In the genomic region with DNA sequence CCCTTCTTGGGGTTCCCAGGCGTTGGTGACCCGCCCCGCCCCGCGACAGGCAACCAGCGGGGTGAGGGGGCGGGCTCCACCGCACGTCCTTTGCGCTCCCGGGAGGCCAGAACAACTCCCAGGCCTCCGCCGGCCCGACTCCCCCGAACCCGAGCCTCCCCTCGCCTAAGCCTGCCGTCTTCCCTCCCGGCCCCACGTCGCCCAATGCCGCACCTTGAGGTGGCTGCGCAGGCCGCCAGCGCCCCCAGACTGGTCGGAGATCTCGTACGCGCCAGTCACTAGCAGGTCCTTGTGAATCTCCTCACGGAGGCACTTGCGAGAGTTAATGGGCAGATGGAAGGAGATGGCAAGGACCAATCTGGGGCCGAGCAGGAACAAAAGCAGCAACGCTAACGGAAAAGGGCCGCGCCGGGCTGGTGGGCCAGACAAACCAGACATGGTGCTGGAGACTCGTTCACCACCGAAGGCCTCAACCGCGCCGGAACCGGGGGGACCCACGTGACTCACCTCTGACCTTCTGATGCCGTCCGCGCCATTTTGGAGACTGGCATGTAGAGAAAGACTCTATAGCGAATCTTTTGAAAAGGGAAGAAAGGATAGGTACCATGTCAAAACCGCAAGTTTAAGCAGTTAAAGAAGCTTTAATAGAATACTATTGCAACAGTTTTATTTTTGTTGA, we compare ENCODE assay signal across 1 cellular context.
TF ChIP-seq lines count a peak whose summit lies in the region.

A gene (minus strand): TSS at position 471 of the 679 bp plus-strand sequence. CDS start 33 bp downstream, at position 438.

TF ChIP-seq in GM12878, 131 proteins besides CTCF, POLR2A, EP300 and RAD21 (continued from another document and continues in another):
- TF ChIP-seq, protein P1, sequence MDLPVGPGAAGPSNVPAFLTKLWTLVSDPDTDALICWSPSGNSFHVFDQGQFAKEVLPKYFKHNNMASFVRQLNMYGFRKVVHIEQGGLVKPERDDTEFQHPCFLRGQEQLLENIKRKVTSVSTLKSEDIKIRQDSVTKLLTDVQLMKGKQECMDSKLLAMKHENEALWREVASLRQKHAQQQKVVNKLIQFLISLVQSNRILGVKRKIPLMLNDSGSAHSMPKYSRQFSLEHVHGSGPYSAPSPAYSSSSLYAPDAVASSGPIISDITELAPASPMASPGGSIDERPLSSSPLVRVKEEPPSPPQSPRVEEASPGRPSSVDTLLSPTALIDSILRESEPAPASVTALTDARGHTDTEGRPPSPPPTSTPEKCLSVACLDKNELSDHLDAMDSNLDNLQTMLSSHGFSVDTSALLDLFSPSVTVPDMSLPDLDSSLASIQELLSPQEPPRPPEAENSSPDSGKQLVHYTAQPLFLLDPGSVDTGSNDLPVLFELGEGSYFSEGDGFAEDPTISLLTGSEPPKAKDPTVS (IDR thresholded peaks at IDR 0.05; ENCODE audit: low read depth, low read length), result no peak
- peak; percentile 83 for TF ChIP-seq DPF2 (IDR thresholded peaks at IDR 0.05)
- TF ChIP-seq BACH1 (IDR thresholded peaks at IDR 0.05; ENCODE audit: borderline replicate concordance), result peak; percentile 16; the same call in 1 of the 2 replicates
- TF ChIP-seq NR2C1 (IDR thresholded peaks at IDR 0.05), result peak; percentile 100
- TF ChIP-seq TCF3 (IDR thresholded peaks at IDR 0.05; ENCODE audit: borderline replicate concordance, insufficient read depth, low read depth, low read length), result peak; percentile 48; the same call in 1 of the 2 replicates
- peak; percentile 70 for TF ChIP-seq SIN3A (IDR thresholded peaks at IDR 0.05; ENCODE audit: low read depth, low read length)
- TF ChIP-seq, protein P2, sequence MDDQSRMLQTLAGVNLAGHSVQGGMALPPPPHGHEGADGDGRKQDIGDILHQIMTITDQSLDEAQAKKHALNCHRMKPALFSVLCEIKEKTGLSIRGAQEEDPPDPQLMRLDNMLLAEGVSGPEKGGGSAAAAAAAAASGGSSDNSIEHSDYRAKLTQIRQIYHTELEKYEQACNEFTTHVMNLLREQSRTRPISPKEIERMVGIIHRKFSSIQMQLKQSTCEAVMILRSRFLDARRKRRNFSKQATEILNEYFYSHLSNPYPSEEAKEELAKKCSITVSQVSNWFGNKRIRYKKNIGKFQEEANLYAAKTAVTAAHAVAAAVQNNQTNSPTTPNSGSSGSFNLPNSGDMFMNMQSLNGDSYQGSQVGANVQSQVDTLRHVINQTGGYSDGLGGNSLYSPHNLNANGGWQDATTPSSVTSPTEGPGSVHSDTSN (IDR thresholded peaks at IDR 0.05; ENCODE audit: insufficient replicate concordance, low read depth, low read length), result no peak
- peak; percentile 87; the same call in 1 of the 2 replicates for TF ChIP-seq ASH2L (IDR thresholded peaks at IDR 0.05; ENCODE audit: borderline replicate concordance, low read depth)
- peak; percentile 18; the same call in 1 of the 2 replicates for TF ChIP-seq EED (IDR thresholded peaks at IDR 0.05; ENCODE audit: low read depth)
- TF ChIP-seq ZNF207 (IDR thresholded peaks at IDR 0.05; ENCODE audit: borderline replicate concordance), result peak; percentile 79; the same call in 1 of the 2 replicates
- peak; percentile 96 for TF ChIP-seq HDGF (IDR thresholded peaks at IDR 0.05)
- no peak for TF ChIP-seq RFX5 (IDR thresholded peaks at IDR 0.05; ENCODE audit: low read depth, low read length)
- TF ChIP-seq, protein P3, sequence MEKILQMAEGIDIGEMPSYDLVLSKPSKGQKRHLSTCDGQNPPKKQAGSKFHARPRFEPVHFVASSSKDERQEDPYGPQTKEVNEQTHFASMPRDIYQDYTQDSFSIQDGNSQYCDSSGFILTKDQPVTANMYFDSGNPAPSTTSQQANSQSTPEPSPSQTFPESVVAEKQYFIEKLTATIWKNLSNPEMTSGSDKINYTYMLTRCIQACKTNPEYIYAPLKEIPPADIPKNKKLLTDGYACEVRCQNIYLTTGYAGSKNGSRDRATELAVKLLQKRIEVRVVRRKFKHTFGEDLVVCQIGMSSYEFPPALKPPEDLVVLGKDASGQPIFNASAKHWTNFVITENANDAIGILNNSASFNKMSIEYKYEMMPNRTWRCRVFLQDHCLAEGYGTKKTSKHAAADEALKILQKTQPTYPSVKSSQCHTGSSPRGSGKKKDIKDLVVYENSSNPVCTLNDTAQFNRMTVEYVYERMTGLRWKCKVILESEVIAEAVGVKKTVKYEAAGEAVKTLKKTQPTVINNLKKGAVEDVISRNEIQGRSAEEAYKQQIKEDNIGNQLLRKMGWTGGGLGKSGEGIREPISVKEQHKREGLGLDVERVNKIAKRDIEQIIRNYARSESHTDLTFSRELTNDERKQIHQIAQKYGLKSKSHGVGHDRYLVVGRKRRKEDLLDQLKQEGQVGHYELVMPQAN (conservative IDR thresholded peaks at IDR 0.05), result peak; percentile 92
- peak; percentile 76; the same call in 1 of the 2 replicates for TF ChIP-seq CREM (IDR thresholded peaks at IDR 0.05; ENCODE audit: low read depth)
- TF ChIP-seq ETV6 (conservative IDR thresholded peaks at IDR 0.05 in 1 of 2, IDR thresholded peaks at IDR 0.05 in 1 of 2; ENCODE audit: borderline replicate concordance in 1 of 2, low read depth in 1 of 2), result no peak
- TF ChIP-seq YY1 (IDR thresholded peaks at IDR 0.05; ENCODE audit: low read depth, low read length), result peak; percentile 99
- TF ChIP-seq, protein P4, sequence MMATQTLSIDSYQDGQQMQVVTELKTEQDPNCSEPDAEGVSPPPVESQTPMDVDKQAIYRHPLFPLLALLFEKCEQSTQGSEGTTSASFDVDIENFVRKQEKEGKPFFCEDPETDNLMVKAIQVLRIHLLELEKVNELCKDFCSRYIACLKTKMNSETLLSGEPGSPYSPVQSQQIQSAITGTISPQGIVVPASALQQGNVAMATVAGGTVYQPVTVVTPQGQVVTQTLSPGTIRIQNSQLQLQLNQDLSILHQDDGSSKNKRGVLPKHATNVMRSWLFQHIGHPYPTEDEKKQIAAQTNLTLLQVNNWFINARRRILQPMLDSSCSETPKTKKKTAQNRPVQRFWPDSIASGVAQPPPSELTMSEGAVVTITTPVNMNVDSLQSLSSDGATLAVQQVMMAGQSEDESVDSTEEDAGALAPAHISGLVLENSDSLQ (IDR thresholded peaks at IDR 0.05), result no peak
- TF ChIP-seq SREBF1 (IDR thresholded peaks at IDR 0.05; ENCODE audit: low read length), result peak; percentile 94
- TF ChIP-seq SMAD5 (IDR thresholded peaks at IDR 0.05; ENCODE audit: low read depth), result peak; percentile 56; the same call in 1 of the 2 replicates
- peak; percentile 53 for TF ChIP-seq STAT1 (conservative IDR thresholded peaks at IDR 0.05)
- peak; percentile 53 for TF ChIP-seq CREB1 (IDR thresholded peaks at IDR 0.05; ENCODE audit: low read depth)
- no peak; the same call in 2 of the 3 replicates for TF ChIP-seq POU2F2 (IDR thresholded peaks at IDR 0.05; ENCODE audit: borderline replicate concordance, low read depth, low read length)
- no peak for TF ChIP-seq SREBF2 (IDR thresholded peaks at IDR 0.05; ENCODE audit: low read length)
- TF ChIP-seq SUPT20H (IDR thresholded peaks at IDR 0.05; ENCODE audit: borderline replicate concordance, control insufficient read depth, low read depth, low read length), result no peak
- TF ChIP-seq FOXM1 (IDR thresholded peaks at IDR 0.05; ENCODE audit: low read depth, low read length), result no peak
- peak; percentile 31 to 90 for TF ChIP-seq EGR1 (IDR thresholded peaks at IDR 0.05; ENCODE audit: borderline replicate concordance in 1 of 2, low read depth in 2 of 2, low read length in 2 of 2)
- TF ChIP-seq, protein P5, sequence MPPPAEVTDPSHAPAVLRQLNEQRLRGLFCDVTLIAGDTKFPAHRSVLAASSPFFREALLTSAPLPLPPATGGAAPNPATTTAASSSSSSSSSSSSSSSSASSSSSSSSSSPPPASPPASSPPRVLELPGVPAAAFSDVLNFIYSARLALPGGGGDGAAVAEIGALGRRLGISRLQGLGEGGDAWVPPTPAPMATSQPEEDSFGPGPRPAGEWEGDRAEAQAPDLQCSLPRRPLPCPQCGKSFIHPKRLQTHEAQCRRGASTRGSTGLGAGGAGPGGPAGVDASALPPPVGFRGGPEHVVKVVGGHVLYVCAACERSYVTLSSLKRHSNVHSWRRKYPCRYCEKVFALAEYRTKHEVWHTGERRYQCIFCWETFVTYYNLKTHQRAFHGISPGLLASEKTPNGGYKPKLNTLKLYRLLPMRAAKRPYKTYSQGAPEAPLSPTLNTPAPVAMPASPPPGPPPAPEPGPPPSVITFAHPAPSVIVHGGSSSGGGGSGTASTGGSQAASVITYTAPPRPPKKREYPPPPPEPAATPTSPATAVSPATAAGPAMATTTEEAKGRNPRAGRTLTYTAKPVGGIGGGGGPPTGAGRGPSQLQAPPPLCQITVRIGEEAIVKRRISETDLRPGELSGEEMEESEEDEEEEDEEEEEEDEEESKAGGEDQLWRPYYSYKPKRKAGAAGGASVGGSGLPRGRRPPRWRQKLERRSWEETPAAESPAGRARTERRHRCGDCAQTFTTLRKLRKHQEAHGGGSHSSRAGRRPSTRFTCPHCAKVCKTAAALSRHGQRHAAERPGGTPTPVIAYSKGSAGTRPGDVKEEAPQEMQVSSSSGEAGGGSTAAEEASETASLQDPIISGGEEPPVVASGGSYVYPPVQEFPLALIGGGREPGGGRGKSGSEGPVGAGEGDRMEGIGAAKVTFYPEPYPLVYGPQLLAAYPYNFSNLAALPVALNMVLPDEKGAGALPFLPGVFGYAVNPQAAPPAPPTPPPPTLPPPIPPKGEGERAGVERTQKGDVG (CRISPR knock-in tag; IDR thresholded peaks at IDR 0.05), result no peak
- TF ChIP-seq, protein P6, sequence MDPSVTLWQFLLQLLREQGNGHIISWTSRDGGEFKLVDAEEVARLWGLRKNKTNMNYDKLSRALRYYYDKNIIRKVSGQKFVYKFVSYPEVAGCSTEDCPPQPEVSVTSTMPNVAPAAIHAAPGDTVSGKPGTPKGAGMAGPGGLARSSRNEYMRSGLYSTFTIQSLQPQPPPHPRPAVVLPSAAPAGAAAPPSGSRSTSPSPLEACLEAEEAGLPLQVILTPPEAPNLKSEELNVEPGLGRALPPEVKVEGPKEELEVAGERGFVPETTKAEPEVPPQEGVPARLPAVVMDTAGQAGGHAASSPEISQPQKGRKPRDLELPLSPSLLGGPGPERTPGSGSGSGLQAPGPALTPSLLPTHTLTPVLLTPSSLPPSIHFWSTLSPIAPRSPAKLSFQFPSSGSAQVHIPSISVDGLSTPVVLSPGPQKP (IDR thresholded peaks at IDR 0.05; ENCODE audit: low read depth, low read length), result peak; percentile 69; the same call in 1 of the 2 replicates
- no peak for TF ChIP-seq JUNB (IDR thresholded peaks at IDR 0.05)
- TF ChIP-seq RAD51 (IDR thresholded peaks at IDR 0.05), result peak; percentile 98
- TF ChIP-seq SRF (IDR thresholded peaks at IDR 0.05; ENCODE audit: low read depth in 2 of 2, low read length in 2 of 2), result peak in 1 of 2 experiments; percentile 93; a peak in 2 of 4 replicates
- TF ChIP-seq, protein P7, sequence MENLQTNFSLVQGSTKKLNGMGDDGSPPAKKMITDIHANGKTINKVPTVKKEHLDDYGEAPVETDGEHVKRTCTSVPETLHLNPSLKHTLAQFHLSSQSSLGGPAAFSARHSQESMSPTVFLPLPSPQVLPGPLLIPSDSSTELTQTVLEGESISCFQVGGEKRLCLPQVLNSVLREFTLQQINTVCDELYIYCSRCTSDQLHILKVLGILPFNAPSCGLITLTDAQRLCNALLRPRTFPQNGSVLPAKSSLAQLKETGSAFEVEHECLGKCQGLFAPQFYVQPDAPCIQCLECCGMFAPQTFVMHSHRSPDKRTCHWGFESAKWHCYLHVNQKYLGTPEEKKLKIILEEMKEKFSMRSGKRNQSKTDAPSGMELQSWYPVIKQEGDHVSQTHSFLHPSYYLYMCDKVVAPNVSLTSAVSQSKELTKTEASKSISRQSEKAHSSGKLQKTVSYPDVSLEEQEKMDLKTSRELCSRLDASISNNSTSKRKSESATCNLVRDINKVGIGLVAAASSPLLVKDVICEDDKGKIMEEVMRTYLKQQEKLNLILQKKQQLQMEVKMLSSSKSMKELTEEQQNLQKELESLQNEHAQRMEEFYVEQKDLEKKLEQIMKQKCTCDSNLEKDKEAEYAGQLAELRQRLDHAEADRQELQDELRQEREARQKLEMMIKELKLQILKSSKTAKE (IDR thresholded peaks at IDR 0.05; ENCODE audit: low read depth, poor library complexity, severe bottlenecking), result peak; percentile 20
- TF ChIP-seq HCFC1 (IDR thresholded peaks at IDR 0.05; ENCODE audit: low read length), result peak; percentile 92
- TF ChIP-seq, protein P8, sequence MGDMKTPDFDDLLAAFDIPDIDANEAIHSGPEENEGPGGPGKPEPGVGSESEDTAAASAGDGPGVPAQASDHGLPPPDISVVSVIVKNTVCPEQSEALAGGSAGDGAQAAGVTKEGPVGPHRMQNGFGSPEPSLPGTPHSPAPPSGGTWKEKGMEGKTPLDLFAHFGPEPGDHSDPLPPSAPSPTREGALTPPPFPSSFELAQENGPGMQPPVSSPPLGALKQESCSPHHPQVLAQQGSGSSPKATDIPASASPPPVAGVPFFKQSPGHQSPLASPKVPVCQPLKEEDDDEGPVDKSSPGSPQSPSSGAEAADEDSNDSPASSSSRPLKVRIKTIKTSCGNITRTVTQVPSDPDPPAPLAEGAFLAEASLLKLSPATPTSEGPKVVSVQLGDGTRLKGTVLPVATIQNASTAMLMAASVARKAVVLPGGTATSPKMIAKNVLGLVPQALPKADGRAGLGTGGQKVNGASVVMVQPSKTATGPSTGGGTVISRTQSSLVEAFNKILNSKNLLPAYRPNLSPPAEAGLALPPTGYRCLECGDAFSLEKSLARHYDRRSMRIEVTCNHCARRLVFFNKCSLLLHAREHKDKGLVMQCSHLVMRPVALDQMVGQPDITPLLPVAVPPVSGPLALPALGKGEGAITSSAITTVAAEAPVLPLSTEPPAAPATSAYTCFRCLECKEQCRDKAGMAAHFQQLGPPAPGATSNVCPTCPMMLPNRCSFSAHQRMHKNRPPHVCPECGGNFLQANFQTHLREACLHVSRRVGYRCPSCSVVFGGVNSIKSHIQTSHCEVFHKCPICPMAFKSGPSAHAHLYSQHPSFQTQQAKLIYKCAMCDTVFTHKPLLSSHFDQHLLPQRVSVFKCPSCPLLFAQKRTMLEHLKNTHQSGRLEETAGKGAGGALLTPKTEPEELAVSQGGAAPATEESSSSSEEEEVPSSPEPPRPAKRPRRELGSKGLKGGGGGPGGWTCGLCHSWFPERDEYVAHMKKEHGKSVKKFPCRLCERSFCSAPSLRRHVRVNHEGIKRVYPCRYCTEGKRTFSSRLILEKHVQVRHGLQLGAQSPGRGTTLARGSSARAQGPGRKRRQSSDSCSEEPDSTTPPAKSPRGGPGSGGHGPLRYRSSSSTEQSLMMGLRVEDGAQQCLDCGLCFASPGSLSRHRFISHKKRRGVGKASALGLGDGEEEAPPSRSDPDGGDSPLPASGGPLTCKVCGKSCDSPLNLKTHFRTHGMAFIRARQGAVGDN (IDR thresholded peaks at IDR 0.05), result peak; percentile 64; the same call in 1 of the 2 replicates
- TF ChIP-seq MEF2B (IDR thresholded peaks at IDR 0.05; ENCODE audit: partially characterized antibody, poor library complexity, severe bottlenecking), result no peak
- no peak for TF ChIP-seq RBBP5 (conservative IDR thresholded peaks at IDR 0.05)
- TF ChIP-seq, protein P9, sequence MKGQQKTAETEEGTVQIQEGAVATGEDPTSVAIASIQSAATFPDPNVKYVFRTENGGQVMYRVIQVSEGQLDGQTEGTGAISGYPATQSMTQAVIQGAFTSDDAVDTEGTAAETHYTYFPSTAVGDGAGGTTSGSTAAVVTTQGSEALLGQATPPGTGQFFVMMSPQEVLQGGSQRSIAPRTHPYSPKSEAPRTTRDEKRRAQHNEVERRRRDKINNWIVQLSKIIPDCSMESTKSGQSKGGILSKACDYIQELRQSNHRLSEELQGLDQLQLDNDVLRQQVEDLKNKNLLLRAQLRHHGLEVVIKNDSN (IDR thresholded peaks at IDR 0.05; ENCODE audit: borderline replicate concordance, extremely low read length, insufficient read depth, low read depth, low read length), result peak; percentile 95
- no peak for TF ChIP-seq SMC3 (IDR thresholded peaks at IDR 0.05; ENCODE audit: borderline replicate concordance, low read length)
- no peak for TF ChIP-seq BCL11A (IDR thresholded peaks at IDR 0.05; ENCODE audit: low read depth, low read length)
- peak; percentile 6 for TF ChIP-seq SP1 (IDR thresholded peaks at IDR 0.05; ENCODE audit: low read depth, low read length)
- TF ChIP-seq KLF5 (IDR thresholded peaks at IDR 0.05; ENCODE audit: partially characterized antibody), result peak; percentile 80
